ENCODE assay signal across 9 cellular contexts in genomic region chr3:97882975-97883598, GRCh38.
DNase-seq lines count a peak whose midpoint lies in the region; ATAC-seq and TF ChIP-seq lines count a peak whose summit lies in the region.
"Had no signal": no experiment of that assay in that cellular context is flagged by ENCODE, and none has a peak within 500 bp of the region (broad histone marks: within the 10 kb centered on the region; RNA-seq: fewer than 3 reads in every experiment).

No MANE protein-coding gene starts in this region.

- H2AFZ ChIP-seq in Karpas-422 (ENCODE audit: low read length): no peak overlapping the region

- H3K79me2 ChIP-seq in Karpas-422 (ENCODE audit: low read length): no peaks in the 10 kb centered on the region

- no peak overlapping the region for H3K9ac ChIP-seq in Karpas-422 (ENCODE audit: low read length)

- DNase-seq in NCI-H146 (lab: John Stamatoyannopoulos, UW): peak; percentile 4
- no peak for DNase-seq in NCI-H146 treated with DMSO at 0.1 percent for 48 hours (lab: John Stamatoyannopoulos, UW; ENCODE audit: unreplicated experiment)
- DNase-seq in NCI-H2029 (lab: John Stamatoyannopoulos, UW): peak; percentile 12
- DNase-seq in central memory CD4-positive, alpha-beta T cell: peak; percentile 24
- peak; percentile 29 for DNase-seq in retinal pigment epithelial cell (ENCODE audit: low read depth)
- no peak for DNase-seq in Karpas-422
- DNase-seq: retina had no signal

- H3K4me3 ChIP-seq in retinal pigment epithelial cell (ENCODE audit: low read length): no peak overlapping the region
- H3K4me3 ChIP-seq in Karpas-422 (ENCODE audit: low read length): no peak overlapping the region

- H3K4me2 ChIP-seq in Karpas-422 (ENCODE audit: low read depth, low read length, poor library complexity, severe bottlenecking): no peak overlapping the region

- no peaks in the 10 kb centered on the region for H3K4me1 ChIP-seq in Karpas-422 (ENCODE audit: low read length)

- no peaks in the 10 kb centered on the region for H3K27me3 ChIP-seq in Karpas-422 (ENCODE audit: low read length)

- no peaks in the 10 kb centered on the region for H3K36me3 ChIP-seq in Karpas-422 (ENCODE audit: insufficient read depth, low read length)

- H3K9me2 ChIP-seq in Karpas-422 (replicated peaks; ENCODE audit: insufficient read depth, low read length): no peaks in the 10 kb centered on the region

- no peaks in the 10 kb centered on the region for H4K20me1 ChIP-seq in Karpas-422 (ENCODE audit: insufficient read depth, low read depth, low read length)

- no peak for TF ChIP-seq CTCF in retinal pigment epithelial cell (conservative IDR thresholded peaks at IDR 0.05; ENCODE audit: low read depth, low read length)

- H3K9me3 ChIP-seq in Karpas-422 (ENCODE audit: low read length): no peaks in the 10 kb centered on the region

- no peak for ATAC-seq in HG02840 (IDR thresholded peaks at IDR 0.05; ENCODE audit: low FRiP score, unreplicated experiment)
- no peak for ATAC-seq in HG03175 (IDR thresholded peaks at IDR 0.05; ENCODE audit: unreplicated experiment)

- no peak overlapping the region for H3K27ac ChIP-seq in Karpas-422 (ENCODE audit: low read length)

Comparison
In these comparisons a context has a peak if more than half of its experiments do, and no peak if none do; other contexts are left out.
1. DNase-seq: peak in NCI-H146 (single experiment), NCI-H2029 (single experiment), central memory CD4-positive, alpha-beta T cell (single experiment) and retinal pigment epithelial cell (single experiment); none in NCI-H146 treated with DMSO at 0.1 percent for 48 hours (single experiment) and Karpas-422 (single experiment).